In genomic region chr2:190982263-190983034, GRCh38 we compare ENCODE assay signal across 19 cellular contexts. TPM values are rescaled to one million over a fixed set of nuclear protein-coding genes. Genes with fewer than 3 reads are reported as not detected.
DNase-seq lines count a peak whose midpoint lies in the region; ATAC-seq, FAIRE-seq and TF ChIP-seq lines count a peak whose summit lies in the region.
"Had no signal": no experiment of that assay in that cellular context is flagged by ENCODE, and none has a peak within 500 bp of the region (broad histone marks: within the 10 kb centered on the region; RNA-seq: fewer than 3 reads in every experiment).

No MANE protein-coding gene starts in this region.

- H3K4me2 ChIP-seq in K562 (ENCODE audit: insufficient read depth, low read length) (no peak overlapping the region), PC-3 (ENCODE audit: low read length) (no peak overlapping the region), SK-N-SH (no peak overlapping the region)

- TF ChIP-seq RAD21 in K562 (CRISPR knock-in tag; conservative IDR thresholded peaks at IDR 0.05 in 1 of 2, IDR thresholded peaks at IDR 0.05 in 1 of 2): no peak
- TF ChIP-seq RAD21 in SK-N-SH (IDR thresholded peaks at IDR 0.05; ENCODE audit: low read length): no peak

- 89% methylated on average over 8 of the region's 8 CpGs for WGBS in K562 (ENCODE audit: insufficient coverage, low coverage, missing lambda C conversion rate)
- 93% methylated on average over 8 of the region's 8 CpGs for WGBS in SK-N-SH (ENCODE audit: low lambda C conversion rate)

- intact Hi-C loops in CD4-positive, alpha-beta T cell (cut with DNase I, micrococcal nuclease): no loop called here
- intact Hi-C loops in K562 (cut with micrococcal nuclease) (no loop called here), PC-3 (cut with micrococcal nuclease) (no loop called here)

- no peaks in the 10 kb centered on the region for H3K79me2 ChIP-seq in K562 (ENCODE audit: control insufficient read depth, insufficient read depth, low read length)
- H3K79me2 ChIP-seq in PC-3 (ENCODE audit: low read length): no peaks in the 10 kb centered on the region
- H3K79me2 ChIP-seq in SK-N-SH (ENCODE audit: insufficient read depth): no peaks in the 10 kb centered on the region

- H3F3A ChIP-seq in PC-3 (ENCODE audit: low read length, unreplicated experiment) (no peaks in the 10 kb centered on the region), SK-N-SH (replicated peaks; ENCODE audit: insufficient read depth) (peaks cover 22% of the 10 kb centered on the region)

- H4K20me1 ChIP-seq in K562 (replicated peaks; ENCODE audit: control insufficient read depth, insufficient read depth, low read length) (no peaks in the 10 kb centered on the region), PC-3 (ENCODE audit: low read length) (no peaks in the 10 kb centered on the region), SK-N-SH (ENCODE audit: insufficient read depth) (no peaks in the 10 kb centered on the region)

- CTCF ChIA-PET in CD4-positive, alpha-beta T cell (lab: Charles Lee): interaction anchor here (1.3 kb wide), 1 partner anchor 14 kb away, joined by 3 read pairs; no protein-coding TSS in a partner anchor
- CTCF ChIA-PET in K562 (lab: Yijun Ruan, JAX; ENCODE audit: low intra/inter-chr PET ratio): no interaction called here
- CTCF ChIA-PET in PC-3 (lab: Charles Lee): no interaction called here
- CTCF ChIA-PET in SK-N-SH (lab: Yijun Ruan, JAX): no interaction called here

- H3K4me3 Mint-ChIP-seq in T-helper 2 cell treated with Interferon-gamma antibody and Interleukin-4, amounts not matched to agents 5 μg/mL and 100 μg/mL, for 36 hours: no peak overlapping the region
- H3K4me3 Mint-ChIP-seq in CD4-positive, alpha-beta T cell: no peak overlapping the region
- H3K4me3 Mint-ChIP-seq: effector memory CD8-positive, alpha-beta T cell had no signal

- H3K4me1 Mint-ChIP-seq in T-helper 2 cell treated with Interferon-gamma antibody and Interleukin-4, amounts not matched to agents 5 μg/mL and 100 μg/mL, for 36 hours (ENCODE audit: low read depth): peaks cover 62% of the 10 kb centered on the region
- H3K4me1 Mint-ChIP-seq in CD4-positive, alpha-beta T cell (ENCODE audit: low read depth): peaks cover 66% of the 10 kb centered on the region

- H3K9me2 ChIP-seq in PC-3 (replicated peaks; ENCODE audit: low read length): no peaks in the 10 kb centered on the region
- H3K9me2 ChIP-seq in SK-N-SH: no peaks in the 10 kb centered on the region

- TF ChIP-seq POLR2A in K562 (conservative IDR thresholded peaks at IDR 0.05): no peak

- in situ Hi-C loops in K562 (cut with MboI): no loop called here

- no peak for FAIRE-seq in K562 (lab: Jason Lieb, UNC)

- POLR2A ChIA-PET in CD4-positive, alpha-beta T cell (lab: Charles Lee): interaction anchor here (0.6 to 1.4 kb wide), 6 partner anchors 9 to 132 kb away, joined by 3 to 5 read pairs (median 3); partner anchors contain the start of gene STAT1
- POLR2A ChIA-PET in K562 (lab: Yijun Ruan, JAX): no interaction called here
- POLR2A ChIA-PET in PC-3 (lab: Charles Lee; ENCODE audit: unreplicated experiment): no interaction called here
- POLR2A ChIA-PET in SK-N-SH (lab: Yijun Ruan, JAX): no interaction called here

- H3K36me3 ChIP-seq in K562 (ENCODE audit: control insufficient read depth, insufficient read depth, low read length) (peaks cover 94% of the 10 kb centered on the region; the same call in 2 of the 3 replicates), PC-3 (ENCODE audit: low read depth, low read length) (peaks cover 87% of the 10 kb centered on the region), SK-N-SH (replicated peaks in 1 of 2; ENCODE audit: control insufficient read depth in 1 of 2, insufficient read depth in 2 of 2, low read length in 1 of 2) (peaks cover 67 to 99% of the 10 kb centered on the region in 2 experiments)

- no peak for TF ChIP-seq CTCF in CD4-positive, alpha-beta T cell (IDR thresholded peaks at IDR 0.05)
- TF ChIP-seq CTCF in VCaP (conservative IDR thresholded peaks at IDR 0.05) (no peak), K562 (IDR thresholded peaks at IDR 0.05 in 2 of 3, conservative IDR thresholded peaks at IDR 0.05 in 1 of 3; ENCODE audit: insufficient read depth in 2 of 3, low read depth in 1 of 3, low read length in 3 of 3) (no peak), PC-3 (conservative IDR thresholded peaks at IDR 0.05; ENCODE audit: low read depth, low read length) (no peak), SK-N-SH (IDR thresholded peaks at IDR 0.05) (no peak)

- DNase-seq in T-helper 2 cell treated with Interferon-gamma antibody and Interleukin-4, amounts not matched to agents 5 μg/mL and 100 μg/mL, for 36 hours (ENCODE audit: low spot score): no peak
- no peak for DNase-seq in T-helper 2 cell
- DNase-seq in CD4-positive, alpha-beta T cell: no peak
- no peak for DNase-seq in K562 (ENCODE audit: extremely low read depth in 1 of 4, low spot score in 3 of 4)
- DNase-seq in RKO (ENCODE audit: low spot score): no peak
- DNase-seq in PC-3: no peak
- no peak for DNase-seq in SK-N-SH
- DNase-seq: activated effector memory CD4-positive, alpha-beta T cell treated with Interleukin-2 at 50 U/mL for 16 hours; body of pancreas; effector memory CD8-positive, alpha-beta T cell; glutamatergic neuron; KBM-7; mucosa of descending colon; NCI-H187 treated with DMSO at 0.1 percent for 48 hours; RPMI8226; stimulated activated CD4-positive, alpha-beta T cell treated with anti-CD3 and anti-CD28 coated beads, Interleukin-4, amount 100 ng/mL, for 24 hours; substantia nigra had no signal

- H3K27me3 ChIP-seq in CD4-positive, alpha-beta T cell (ENCODE audit: control insufficient read depth, insufficient read depth, low read length): no peaks in the 10 kb centered on the region
- H3K27me3 ChIP-seq in K562 (ENCODE audit: control insufficient read depth in 2 of 2, insufficient read depth in 2 of 2, low read length in 2 of 2) (no peaks in the 10 kb centered on the region), PC-3 (ENCODE audit: low read length) (no peaks in the 10 kb centered on the region), SK-N-SH (ENCODE audit: insufficient read depth) (no peaks in the 10 kb centered on the region)
- H3K27me3 ChIP-seq: body of pancreas, vagina had no signal

- no peak for TF ChIP-seq EP300 in K562 (IDR thresholded peaks at IDR 0.05; ENCODE audit: low read length)
- no peak for TF ChIP-seq EP300 in SK-N-SH (IDR thresholded peaks at IDR 0.05; ENCODE audit: borderline replicate concordance in 1 of 2, low read depth in 1 of 2, low read length in 1 of 2)

- H3K9me3 Mint-ChIP-seq in T-helper 2 cell treated with Interferon-gamma antibody and Interleukin-4, amounts not matched to agents 5 μg/mL and 100 μg/mL, for 36 hours: no peaks in the 10 kb centered on the region
- H3K9me3 Mint-ChIP-seq in CD4-positive, alpha-beta T cell: no peaks in the 10 kb centered on the region
- H3K9me3 Mint-ChIP-seq: effector memory CD8-positive, alpha-beta T cell had no signal

- H3K27ac ChIP-seq in CD4-positive, alpha-beta T cell (ENCODE audit: low read depth, low read length): no peak overlapping the region
- H3K27ac ChIP-seq in VCaP (peak overlapping the region; percentile 93; the same call in 1 of the 2 replicates), K562 (ENCODE audit: extremely low read depth, low read depth, low read length) (no peak overlapping the region), PC-3 (ENCODE audit: low read length) (no peak overlapping the region), SK-N-SH (ENCODE audit: low read depth in 2 of 2, low read length in 1 of 2) (no peak overlapping the region)
- H3K27ac ChIP-seq: vagina had no signal

- no peak overlapping the region for H3K4me3 ChIP-seq in K562
- H3K4me3 ChIP-seq in PC-3 (ENCODE audit: low read length): no peak overlapping the region
- H3K4me3 ChIP-seq in SK-N-SH (ENCODE audit: low read depth in 2 of 2, low read length in 1 of 2): no peak overlapping the region
- H3K4me3 ChIP-seq: body of pancreas, mucosa of descending colon, vagina had no signal

- no peaks in the 10 kb centered on the region for H3K9me3 ChIP-seq in CD4-positive, alpha-beta T cell (ENCODE audit: control insufficient read depth, low read length)
- no peaks in the 10 kb centered on the region for H3K9me3 ChIP-seq in K562 (replicated peaks; ENCODE audit: control insufficient read depth, insufficient read depth, low read depth, low read length)
- no peaks in the 10 kb centered on the region for H3K9me3 ChIP-seq in PC-3 (ENCODE audit: low read length)
- no peaks in the 10 kb centered on the region for H3K9me3 ChIP-seq in SK-N-SH
- H3K9me3 ChIP-seq: body of pancreas, mucosa of descending colon, vagina had no signal

- no peak for ATAC-seq in CD4-positive, alpha-beta T cell (ENCODE audit: poor library complexity)
- ATAC-seq in K562 (no peak), PC-3 (no peak)
- ATAC-seq: body of pancreas; effector memory CD8-positive, alpha-beta T cell; mucosa of descending colon had no signal

- H3K9ac ChIP-seq in K562 (ENCODE audit: insufficient read depth in 1 of 2, low read depth in 2 of 2, low read length in 2 of 2) (no peak overlapping the region), PC-3 (ENCODE audit: low read length) (no peak overlapping the region), SK-N-SH (no peak overlapping the region)

- H3K27ac Mint-ChIP-seq in T-helper 2 cell treated with Interferon-gamma antibody and Interleukin-4, amounts not matched to agents 5 μg/mL and 100 μg/mL, for 36 hours: peak overlapping the region; percentile 28
- peak overlapping the region; percentile 87 for H3K27ac Mint-ChIP-seq in CD4-positive, alpha-beta T cell

- BruUV-seq in K562 (replicated peaks; lab: Mats Ljungman, UMichigan) (no TSS peak), PC-3 (replicated peaks; lab: Mats Ljungman, UMichigan) (no TSS peak)

- H3K9me1 ChIP-seq in K562 (ENCODE audit: control insufficient read depth, insufficient read depth, low read length): no peaks in the 10 kb centered on the region

- H2AFZ ChIP-seq in K562 (ENCODE audit: low read depth, low read length) (no peak overlapping the region), PC-3 (ENCODE audit: low read length) (no peak overlapping the region), SK-N-SH (ENCODE audit: low read depth) (no peak overlapping the region)

- H3K36me3 Mint-ChIP-seq in T-helper 2 cell treated with Interferon-gamma antibody and Interleukin-4, amounts not matched to agents 5 μg/mL and 100 μg/mL, for 36 hours (ENCODE audit: low read depth): peaks cover 93% of the 10 kb centered on the region
- peaks cover 99% of the 10 kb centered on the region for H3K36me3 Mint-ChIP-seq in CD4-positive, alpha-beta T cell (ENCODE audit: low read depth)

- H3K4me1 ChIP-seq in K562 (replicated peaks in 1 of 2; ENCODE audit: control insufficient read depth in 2 of 2, insufficient read depth in 2 of 2, low read length in 2 of 2): no peaks in the 10 kb centered on the region
- peaks cover 46% of the 10 kb centered on the region for H3K4me1 ChIP-seq in PC-3 (ENCODE audit: insufficient read depth, low read length)
- peaks cover 16 to 23% of the 10 kb centered on the region in 2 experiments for H3K4me1 ChIP-seq in SK-N-SH (ENCODE audit: control insufficient read depth in 1 of 2, insufficient read depth in 2 of 2, low read depth in 1 of 2, low read length in 1 of 2)
- H3K4me1 ChIP-seq: vagina had no signal

- H3K27me3 Mint-ChIP-seq in T-helper 2 cell treated with Interferon-gamma antibody and Interleukin-4, amounts not matched to agents 5 μg/mL and 100 μg/mL, for 36 hours (ENCODE audit: low read depth): no peaks in the 10 kb centered on the region
- no peaks in the 10 kb centered on the region for H3K27me3 Mint-ChIP-seq in CD4-positive, alpha-beta T cell
- H3K27me3 Mint-ChIP-seq: effector memory CD8-positive, alpha-beta T cell had no signal

RNA-seq across cellular contexts. Expression of gene STAT1, which starts 31.5 kb away (rescaled TPM):
- total RNA-seq in CD4-positive, alpha-beta T cell: 10 to 100 TPM; 56.6 to 57.8 TPM
- total RNA-seq in K562 (2011; cell fraction: chromatin; rRNA removed; ENCODE audit: low replicate concordance): 23.7 and 38.9 TPM in 2 replicates
- 18.3 TPM in 2 replicates for total RNA-seq in K562 (2011; cell fraction: nucleolus; rRNA removed)
- total RNA-seq in K562 (2011; cell fraction: nucleoplasm; rRNA removed): 21.9 and 25.7 TPM in 2 replicates
- total RNA-seq in K562 (2014; rRNA removed): 19.3 and 25.5 TPM in 2 replicates
- total RNA-seq in K562 (2014; rRNA removed; fragmentation: Illumina TruSeq; extraction: Trizol): 26.8 and 29.8 TPM in 2 replicates
- 32.2 and 33.4 TPM in 2 replicates for total RNA-seq in K562 (2015; rRNA removed; fragmentation: Illumina TruSeq; extraction: Trizol)
- total RNA-seq in K562 (2021): 31.8 and 34.4 TPM in 2 replicates
- polyA plus RNA-seq in K562 (2011; rRNA removed): 21.1 and 28.1 TPM in 2 replicates
- polyA plus RNA-seq in K562 (2011; cell fraction: cytosol; rRNA removed): 13.5 and 14.5 TPM in 2 replicates
- polyA plus RNA-seq in K562 (2011; cell fraction: nucleus; rRNA removed): 22.4 and 26.8 TPM in 2 replicates
- polyA plus RNA-seq in K562 (2012): 24.5 and 30.2 TPM in 2 replicates
- polyA plus RNA-seq in K562 (2014; fragmentation: Illumina TruSeq; extraction: Trizol): 26.3 and 31.0 TPM in 2 replicates
- polyA plus RNA-seq in K562 (2014; fragmentation: Nextera tagmentation; extraction: Ambion mirVana): 1 to 10 TPM; 8.7 to 8.8 TPM
- 20.8 and 24.4 TPM in 2 replicates for polyA plus RNA-seq in K562 (2014; rRNA removed)
- polyA minus RNA-seq in K562 (2011; rRNA and poly(A)+ RNA removed): 37.2 and 48.2 TPM in 2 replicates
- polyA minus RNA-seq in K562 (2011; cell fraction: cytosol; rRNA and poly(A)+ RNA removed): 15.6 and 40.9 TPM in 2 replicates
- 27.1 and 29.4 TPM in 2 replicates for polyA minus RNA-seq in K562 (2011; cell fraction: nucleus; rRNA and poly(A)+ RNA removed)
- total RNA-seq in PC-3 (2014; rRNA removed): 45.6 and 47.9 TPM in 2 replicates
- 22.1 and 26.9 TPM in 2 replicates for polyA plus RNA-seq in SK-N-SH (2012; rRNA removed)
- polyA plus RNA-seq in SK-N-SH (2012; cell fraction: cytosol; rRNA removed): 25.8 and 27.2 TPM in 2 replicates
- polyA plus RNA-seq in SK-N-SH (2012; cell fraction: nucleus; rRNA removed): 25.9 and 30.7 TPM in 2 replicates
